ENCODE assay signal across 8 cellular contexts in the genomic region with DNA sequence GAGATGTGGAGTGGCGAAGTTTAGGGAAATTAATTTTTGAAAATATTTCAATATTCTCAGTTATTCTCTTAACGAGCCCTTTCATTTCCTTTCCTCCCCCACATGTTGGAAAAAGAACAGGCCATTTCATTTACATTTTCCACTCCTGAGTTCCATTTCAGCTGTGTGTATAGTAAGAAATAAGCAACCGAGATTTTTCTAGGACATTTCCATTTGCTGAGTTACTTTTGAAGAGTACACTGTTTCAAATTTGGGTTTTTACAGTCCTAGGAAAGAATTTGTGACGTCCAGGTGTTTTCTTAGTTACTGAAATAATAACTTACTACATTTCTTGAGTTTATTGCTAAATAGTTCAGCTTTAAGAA. TPM values are rescaled to one million over a fixed set of nuclear protein-coding genes. Genes with fewer than 3 reads are reported as not detected.
DNase-seq lines count a peak whose midpoint lies in the region; ATAC-seq and TF ChIP-seq lines count a peak whose summit lies in the region.

No MANE protein-coding gene starts in this region.

- DNase-seq in Jurkat, Clone E6-1 (ENCODE audit: low read depth, low spot score): no peak
- DNase-seq in choroid plexus epithelial cell (ENCODE audit: low read depth) (no peak), NOMO-1 treated with dmso at 0.1 percent for 144 hours (lab: John Stamatoyannopoulos, UW; ENCODE audit: unreplicated experiment) (no peak), NCI-H1436 treated with DMSO at 0.1 percent for 48 hours (lab: John Stamatoyannopoulos, UW) (no peak), NK-92 (lab: John Stamatoyannopoulos, UW; ENCODE audit: unreplicated experiment) (no peak)

- peaks cover 60% of the 10 kb centered on the region for H3K79me2 ChIP-seq in ACC112 (ENCODE audit: control insufficient read depth, insufficient read depth, low read length, unreplicated experiment)

- H3K4me1 ChIP-seq in ACC112 (ENCODE audit: control insufficient read depth, insufficient read depth, low read length, unreplicated experiment) (peaks cover 20% of the 10 kb centered on the region), muscle layer of duodenum (ENCODE audit: control insufficient read depth in 1 of 2, insufficient read depth in 2 of 2, low read length in 2 of 2) (peaks cover 9 to 36% of the 10 kb centered on the region in 2 donors)

- no peaks in the 10 kb centered on the region for H3K27me3 ChIP-seq in ACC112 (ENCODE audit: insufficient read depth, low read length)
- no peaks in the 10 kb centered on the region for H3K27me3 ChIP-seq in muscle layer of duodenum (ENCODE audit: low read depth, low read length)

- H3K27ac ChIP-seq in ACC112 (ENCODE audit: low read depth, low read length) (peak overlapping the region; percentile 96), muscle layer of duodenum (ENCODE audit: low read length) (peak overlapping the region; percentile 72)

- no peak overlapping the region for H2AFZ ChIP-seq in ACC112 (ENCODE audit: low read length, unreplicated experiment)

- no peaks in the 10 kb centered on the region for H3K36me3 ChIP-seq in ACC112 (ENCODE audit: insufficient read depth, low read length)
- peaks cover 0 to 15% of the 10 kb centered on the region in 2 donors for H3K36me3 ChIP-seq in muscle layer of duodenum (ENCODE audit: control insufficient read depth in 1 of 2, insufficient read depth in 2 of 2, low read length in 2 of 2)

- no peak for ATAC-seq in HG02970 (IDR thresholded peaks at IDR 0.05; ENCODE audit: low FRiP score, unreplicated experiment)

- peak overlapping the region; percentile 89 for H3K4me3 ChIP-seq in ACC112 (ENCODE audit: low read depth, low read length)
- H3K4me3 ChIP-seq in Jurkat, Clone E6-1 (ENCODE audit: low read length): peak overlapping the region; percentile 84
- H3K4me3 ChIP-seq in choroid plexus epithelial cell (ENCODE audit: low read depth, low read length): peak overlapping the region; percentile 94
- H3K4me3 ChIP-seq in muscle layer of duodenum (ENCODE audit: low read depth in 1 of 2, low read length in 2 of 2): peak overlapping the region; percentile 82 to 92

- no peaks in the 10 kb centered on the region for H3K9me3 ChIP-seq in muscle layer of duodenum (ENCODE audit: control insufficient read depth in 1 of 2, low read length in 2 of 2)

- TF ChIP-seq CTCF in choroid plexus epithelial cell (conservative IDR thresholded peaks at IDR 0.05; ENCODE audit: low read depth, low read length): no peak

RNA-seq across cellular contexts. Expression of a gene that starts 1.2 kb away (rescaled TPM):
- polyA plus RNA-seq in Jurkat, Clone E6-1 (2012; ENCODE audit: insufficient read depth, insufficient read length): 264 TPM
